Comparison of ENCODE assay signal across 21 cellular contexts in the genomic region with DNA sequence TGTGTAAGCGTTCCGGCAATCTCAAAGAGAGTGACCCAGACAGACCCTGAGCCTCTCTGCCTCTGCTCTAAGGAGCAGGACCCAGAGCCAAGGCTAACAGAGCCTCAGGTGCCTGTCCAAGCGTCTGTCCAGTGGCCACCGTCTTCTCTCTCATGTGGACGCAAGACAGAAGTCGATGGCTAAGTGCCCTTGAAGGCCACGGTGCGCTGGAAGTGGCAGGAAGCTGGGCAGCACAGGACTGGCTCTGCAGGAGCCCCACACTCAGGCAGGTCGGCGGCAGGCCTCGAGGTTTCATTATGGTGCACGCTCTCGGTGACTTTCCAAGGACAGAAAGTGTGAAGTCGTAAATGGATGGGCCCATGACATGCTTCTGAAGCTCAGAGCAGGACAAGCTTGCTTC.
"Had no signal": no experiment of that assay in that cellular context is flagged by ENCODE, and none has a peak within 500 bp of the region (broad histone marks: within the 10 kb centered on the region; RNA-seq: fewer than 3 reads in every experiment).

No MANE protein-coding gene starts in this region.

- H3K36me3 ChIP-seq: colonic mucosa, ovary had no signal

- ATAC-seq: psoas muscle, right lobe of liver had no signal

- H3K27me3 ChIP-seq: colonic mucosa, neural progenitor cell, ovary, right lobe of liver had no signal

- DNase-seq: activated CD4-positive, alpha-beta T cell treated with anti-CD3 and anti-CD28 coated beads, Interleukin-2, amount 50 U/mL, for 48 hours; activated naive CD8-positive, alpha-beta T cell treated with anti-CD3 and anti-CD28 coated beads for 36 hours; amniotic stem cell; central memory CD4-positive, alpha-beta T cell; colonic mucosa; endodermal cell; foreskin melanocyte; kidney; left ventricle myocardium inferior; naive B cell; ovary; psoas muscle; right lobe of liver; stimulated activated CD8-positive, alpha-beta memory T cell treated with anti-CD3 and anti-CD28 coated beads, Interleukin-4, amount 100 ng/mL, for 48 hours; stimulated activated naive CD4-positive, alpha-beta T cell treated with Interleukin-2 at 50 U/mL for 16 hours; SW 1271; trophoblast cell; WERI-Rb-1 had no signal

- H3K4me3 ChIP-seq: colonic mucosa, left ventricle myocardium inferior, neural progenitor cell, ovary, psoas muscle, right lobe of liver, smooth muscle cell had no signal

- H3K4me1 Mint-ChIP-seq: activated naive CD8-positive, alpha-beta T cell treated with anti-CD3 and anti-CD28 coated beads for 36 hours; endodermal cell had no signal

- H3K4me3 Mint-ChIP-seq: activated naive CD8-positive, alpha-beta T cell treated with anti-CD3 and anti-CD28 coated beads for 36 hours; endodermal cell; naive B cell; neural progenitor cell had no signal

- H3K27me3 Mint-ChIP-seq: activated naive CD8-positive, alpha-beta T cell treated with anti-CD3 and anti-CD28 coated beads for 36 hours; naive B cell had no signal

- H3K27ac Mint-ChIP-seq: activated naive CD8-positive, alpha-beta T cell treated with anti-CD3 and anti-CD28 coated beads for 36 hours had no signal

- H3K27ac ChIP-seq: colonic mucosa, epithelial cell of prostate, left ventricle myocardium inferior, neural progenitor cell, ovary, psoas muscle, right lobe of liver, WERI-Rb-1 had no signal

- H3K9me3 ChIP-seq: colonic mucosa, ovary, psoas muscle, right lobe of liver had no signal
